8 cellular contexts compared by ENCODE assay signal in the genomic region with DNA sequence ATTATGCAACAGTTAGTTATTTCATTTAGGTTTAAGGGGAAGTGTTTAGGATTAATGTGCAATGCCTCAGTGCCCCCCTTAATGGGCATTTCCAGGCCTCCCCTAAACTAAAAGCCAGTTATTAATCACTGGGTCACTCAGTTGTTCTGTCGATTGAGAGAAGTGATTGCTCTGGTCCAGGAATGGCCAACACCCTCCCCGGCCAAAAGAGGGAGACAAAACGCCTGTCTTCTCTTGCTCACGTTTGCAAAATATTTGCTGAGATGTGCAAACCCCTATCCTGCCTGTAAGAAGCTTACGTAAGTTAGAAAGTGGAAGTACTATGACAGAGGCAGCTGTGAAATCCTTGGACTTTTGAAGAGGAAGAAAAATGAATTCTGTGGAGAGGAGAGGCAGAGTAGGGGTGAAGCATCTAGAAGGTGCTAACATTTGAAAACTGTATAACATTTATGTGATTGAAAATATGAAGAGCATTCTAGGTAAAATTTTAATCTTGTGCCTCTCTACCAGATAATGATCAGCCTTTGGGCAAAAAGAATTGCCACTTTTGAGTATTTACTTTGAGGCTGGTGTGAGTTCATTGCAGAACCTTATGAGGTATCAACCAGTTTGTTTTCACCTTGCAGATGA. TPM values are rescaled to one million over a fixed set of nuclear protein-coding genes. Genes with fewer than 3 reads are reported as not detected.
A peak's percentile ranks its signal among the peaks of the same experiment; 100 is the strongest.
DNase-seq lines count a peak whose midpoint lies in the region; ATAC-seq, FAIRE-seq and TF ChIP-seq lines count a peak whose summit lies in the region.

No MANE protein-coding gene starts in this region.

- no peak overlapping the region for H2AK9ac ChIP-seq in IMR-90 (replicated peaks; ENCODE audit: low read depth, low read length, poor library complexity)

- TF ChIP-seq CTCF in GM06990 (IDR thresholded peaks at IDR 0.05; ENCODE audit: insufficient read depth, low read length, poor library complexity, severe bottlenecking) (peak; percentile 72), IMR-90 (conservative IDR thresholded peaks at IDR 0.05; ENCODE audit: low read depth, low read length) (peak; percentile 47)

- H3K14ac ChIP-seq in IMR-90 (replicated peaks; ENCODE audit: low read depth, low read length) = no peak overlapping the region

- H3K27me3 ChIP-seq in GM06990 (replicated peaks; ENCODE audit: control insufficient read depth, insufficient read depth, low read length) (no peaks in the 10 kb centered on the region; the same call in 1 of the 2 replicates), IMR-90 (ENCODE audit: control insufficient read depth, insufficient read depth, low read length) (no peaks in the 10 kb centered on the region), adipocyte (replicated peaks; ENCODE audit: control insufficient read depth, insufficient read depth, low read length) (peaks cover 11% of the 10 kb centered on the region)

- H3K4ac ChIP-seq in IMR-90 (ENCODE audit: low read depth, low read length) = no peak overlapping the region

- TF ChIP-seq POLR2A in IMR-90 (IDR thresholded peaks at IDR 0.05; ENCODE audit: low read depth, low read length) = no peak

- H2AK5ac ChIP-seq in IMR-90 (ENCODE audit: low read depth, low read length) = no peak overlapping the region

- WGBS in IMR-90 (ENCODE audit: extremely low coverage in 2 of 2, insufficient read length in 1 of 2), 2 experiments = 20% methylated on average over 3 of the region's 5 CpGs; no CpG with 5 or more reads in 1 of the 2 experiments

- no peak for ATAC-seq in IMR-90 (ENCODE audit: low read depth)

- H3K56ac ChIP-seq in IMR-90 (ENCODE audit: extremely low read depth, insufficient read depth, low read length) = no peak overlapping the region

- no peaks in the 10 kb centered on the region for H3K9me3 ChIP-seq in IMR-90 (ENCODE audit: control insufficient read depth, insufficient read depth, low read length)
- no peaks in the 10 kb centered on the region for H3K9me3 ChIP-seq in adipocyte (ENCODE audit: control insufficient read depth, low read length)

- H3K9ac ChIP-seq in IMR-90 (ENCODE audit: low read depth, low read length) (no peak overlapping the region), adipocyte (ENCODE audit: low read length) (no peak overlapping the region)

- no peak for FAIRE-seq in urothelium cell line (lab: Jason Lieb, UNC)

- H3K4me3 ChIP-seq in GM06990 (replicated peaks; ENCODE audit: low read depth, low read length) (no peak overlapping the region), IMR-90 (ENCODE audit: insufficient read depth, low read depth, low read length) (no peak overlapping the region), adipocyte (ENCODE audit: low read length) (no peak overlapping the region)

- no peaks in the 10 kb centered on the region for H4K20me1 ChIP-seq in IMR-90 (ENCODE audit: insufficient read depth, low read length)

- H3K9me1 ChIP-seq in IMR-90 (ENCODE audit: insufficient read depth, low read length) = no peaks in the 10 kb centered on the region

- H3K23ac ChIP-seq in IMR-90 (ENCODE audit: low read depth, low read length) = no peak overlapping the region

- no peak overlapping the region for H2BK20ac ChIP-seq in IMR-90 (ENCODE audit: low read depth, low read length)

- H4K91ac ChIP-seq in IMR-90 (ENCODE audit: insufficient read depth, low read depth, low read length) = no peak overlapping the region

- H3K79me1 ChIP-seq in IMR-90 (ENCODE audit: low read depth in 1 of 2, low read length in 2 of 2) = no peaks in the 10 kb centered on the region

- H2AFZ ChIP-seq in IMR-90 (replicated peaks; ENCODE audit: low read length, poor library complexity) = no peak overlapping the region

- POLR2A ChIA-PET in IMR-90 (lab: Charles Lee; ENCODE audit: unreplicated experiment) = no interaction called here

- BruUV-seq in IMR-90 (replicated peaks; lab: Mats Ljungman, UMichigan) = no TSS peak

- no peak overlapping the region for H4K5ac ChIP-seq in IMR-90 (ENCODE audit: low read depth, low read length)

- H4K8ac ChIP-seq in IMR-90 (ENCODE audit: low read depth in 2 of 2, low read length in 2 of 2) = no peak overlapping the region

- intact Hi-C loops in IMR-90 (cut with micrococcal nuclease) = loop anchor here (1.0 kb wide), 1 partner anchor 266 kb away; no protein-coding TSS in a partner anchor
- intact Hi-C loops in posterior vena cava (cut with DNase I) = no loop called here

- no peak overlapping the region for H3K18ac ChIP-seq in IMR-90 (ENCODE audit: low read depth, low read length)

- no peak overlapping the region for H2BK15ac ChIP-seq in IMR-90 (ENCODE audit: low read depth, low read length)

- in situ Hi-C loops in IMR-90 (cut with MboI; ENCODE audit: low sequenced_read_pairs) = no loop called here

- 0 out of 2 replicates have a peak, but pooled peaks have one; percentile 18 for TF ChIP-seq RAD21 in IMR-90 (IDR thresholded peaks at IDR 0.05; ENCODE audit: low read length)

- no peak overlapping the region for H3K27ac ChIP-seq in IMR-90 (ENCODE audit: insufficient read depth, low read length)

- H3K36me3 ChIP-seq in GM06990 (ENCODE audit: control insufficient read depth, insufficient read depth, low read length) (no peaks in the 10 kb centered on the region), IMR-90 (ENCODE audit: control insufficient read depth, insufficient read depth, low read length) (no peaks in the 10 kb centered on the region), adipocyte (ENCODE audit: control insufficient read depth, insufficient read depth, low read length, severe bottlenecking) (no peaks in the 10 kb centered on the region)

- H2BK120ac ChIP-seq in IMR-90 (ENCODE audit: low read depth, low read length) = no peak overlapping the region

- DNase-seq in GM06990 (ENCODE audit: extremely low read depth, insufficient read length) = no peak
- DNase-seq in IMR-90 = peak; percentile 28
- DNase-seq in adipocyte (ENCODE audit: low read depth) = peak; percentile 15
- DNase-seq in kidney glomerular epithelial cell (lab: John Stamatoyannopoulos, UW) = peak; percentile 9
- DNase-seq in NCI-H1694 (lab: John Stamatoyannopoulos, UW) = no peak
- no peak for DNase-seq in urothelium cell line (ENCODE audit: low spot score)
- DNase-seq in NCI-H1092 (lab: John Stamatoyannopoulos, UW) = no peak
- DNase-seq in posterior vena cava (ENCODE audit: low spot score) = no peak

- CTCF ChIA-PET in IMR-90 (lab: Yijun Ruan, JAX) = interaction anchor here (0.6 to 1.3 kb wide), 4 partner anchors 10 to 266 kb away, joined by 3 to 4 read pairs (median 3); no protein-coding TSS in a partner anchor

- H3K4me2 ChIP-seq in IMR-90 (ENCODE audit: low read depth, low read length) = no peak overlapping the region

- dilution Hi-C loops in IMR-90 (cut with HindIII; ENCODE audit: low sequenced_read_pairs, unreplicated experiment) = no loop called here

- H3K4me1 ChIP-seq in IMR-90 (ENCODE audit: control insufficient read depth, insufficient read depth, low read length) (no peaks in the 10 kb centered on the region), adipocyte (ENCODE audit: control insufficient read depth, insufficient read depth, low read length) (no peaks in the 10 kb centered on the region)

- H2BK5ac ChIP-seq in IMR-90 (ENCODE audit: low read depth, low read length, poor library complexity, severe bottlenecking) = no peak overlapping the region

TF ChIP-seq in IMR-90, 13 proteins besides CTCF, POLR2A, EP300 and RAD21:
- peak; percentile 42; the same call in 1 of the 2 replicates for TF ChIP-seq BHLHE40 (IDR thresholded peaks at IDR 0.05; ENCODE audit: low read depth, low read length)
- TF ChIP-seq SMC3 (IDR thresholded peaks at IDR 0.05; ENCODE audit: low read depth, low read length) = 0 out of 2 replicates have a peak, but pooled peaks have one; percentile 10
- TF ChIP-seq MAFK (IDR thresholded peaks at IDR 0.05; ENCODE audit: low read depth, low read length) = peak; percentile 77
- TF ChIP-seq, protein P1, sequence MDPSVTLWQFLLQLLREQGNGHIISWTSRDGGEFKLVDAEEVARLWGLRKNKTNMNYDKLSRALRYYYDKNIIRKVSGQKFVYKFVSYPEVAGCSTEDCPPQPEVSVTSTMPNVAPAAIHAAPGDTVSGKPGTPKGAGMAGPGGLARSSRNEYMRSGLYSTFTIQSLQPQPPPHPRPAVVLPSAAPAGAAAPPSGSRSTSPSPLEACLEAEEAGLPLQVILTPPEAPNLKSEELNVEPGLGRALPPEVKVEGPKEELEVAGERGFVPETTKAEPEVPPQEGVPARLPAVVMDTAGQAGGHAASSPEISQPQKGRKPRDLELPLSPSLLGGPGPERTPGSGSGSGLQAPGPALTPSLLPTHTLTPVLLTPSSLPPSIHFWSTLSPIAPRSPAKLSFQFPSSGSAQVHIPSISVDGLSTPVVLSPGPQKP (IDR thresholded peaks at IDR 0.05; ENCODE audit: borderline replicate concordance, low read depth, low read length) = no peak
- TF ChIP-seq RFX5 (IDR thresholded peaks at IDR 0.05; ENCODE audit: low read depth, low read length) = no peak

RNA-seq across cellular contexts. Expression of a gene that starts 37.7 kb away (rescaled TPM):
- total RNA-seq in IMR-90 (2012; rRNA removed) = 17.8 and 19.5 TPM in 2 replicates
- 25.5 and 29.5 TPM in 2 replicates for polyA plus RNA-seq in IMR-90 (2012; rRNA removed)
- 32.6 and 36.3 TPM in 2 replicates for polyA plus RNA-seq in IMR-90 (2012; cell fraction: cytosol; rRNA removed)
- 41.0 and 47.2 TPM in 2 replicates for polyA plus RNA-seq in IMR-90 (2012; cell fraction: nucleus; rRNA removed; ENCODE audit: low replicate concordance)
- 10 to 100 TPM in 1 of 2 donors, 1 to 10 TPM in 1; 8.2 to 16.1 TPM for total RNA-seq in posterior vena cava

Comparison
In these comparisons a context has a peak if more than half of its experiments do, and no peak if none do; other contexts are left out.
1. DNase-seq: peak in IMR-90 (single experiment), adipocyte (single experiment) and kidney glomerular epithelial cell (single experiment); none in GM06990 (single experiment), NCI-H1694 (single experiment), urothelium cell line (single experiment), NCI-H1092 (single experiment) and posterior vena cava (single experiment).